In genomic region chr7:54859545-54859944, GRCh38 we compare ENCODE assay signal across 19 cellular contexts.
DNase-seq lines count a peak whose midpoint lies in the region; ATAC-seq and TF ChIP-seq lines count a peak whose summit lies in the region.
"Had no signal": no experiment of that assay in that cellular context is flagged by ENCODE, and none has a peak within 500 bp of the region (broad histone marks: within the 10 kb centered on the region; RNA-seq: fewer than 3 reads in every experiment).

No MANE protein-coding gene starts in this region.

- H3K4me1 ChIP-seq in IMR-90 (ENCODE audit: control insufficient read depth, insufficient read depth, low read length) (peaks cover 4% of the 10 kb centered on the region), lower lobe of right lung (no peaks in the 10 kb centered on the region)
- H3K4me1 ChIP-seq: BLaER1, Caco-2, HAP-1 had no signal

- POLR2A ChIA-PET in IMR-90 (lab: Charles Lee; ENCODE audit: unreplicated experiment): no interaction called here

- peaks cover 6% of the 10 kb centered on the region for H3K9me3 ChIP-seq in IMR-90 (ENCODE audit: control insufficient read depth, insufficient read depth, low read length)
- H3K9me3 ChIP-seq in lower lobe of right lung: no peaks in the 10 kb centered on the region
- H3K9me3 ChIP-seq: BLaER1, Caco-2, HAP-1 had no signal

- CTCF ChIA-PET in IMR-90 (lab: Yijun Ruan, JAX): no interaction called here

- H3K36me3 ChIP-seq in IMR-90 (ENCODE audit: control insufficient read depth, insufficient read depth, low read length): no peaks in the 10 kb centered on the region
- H3K36me3 ChIP-seq in lower lobe of right lung: no peaks in the 10 kb centered on the region
- H3K36me3 ChIP-seq: BLaER1, HAP-1 had no signal

- ATAC-seq in IMR-90 (ENCODE audit: low read depth): no peak
- ATAC-seq in lower lobe of right lung: peak; percentile 65 to 69
- ATAC-seq in stimulated activated naive CD8-positive, alpha-beta T cell treated with anti-CD3 and anti-CD28 coated beads, Interleukin-15, amount 100 ng/mL, for 72 hours: no peak
- ATAC-seq: CD8-positive, alpha-beta T cell had no signal

- H4K20me1 ChIP-seq in IMR-90 (ENCODE audit: insufficient read depth, low read length): no peaks in the 10 kb centered on the region
- H4K20me1 ChIP-seq: BLaER1 had no signal

- no CpG with 5 or more reads among the region's 4 CpGs for WGBS in IMR-90 (ENCODE audit: extremely low coverage in 2 of 2, insufficient read length in 1 of 2), 2 experiments

- H3K14ac ChIP-seq in IMR-90 (replicated peaks; ENCODE audit: low read depth, low read length): no peak overlapping the region

- no peak overlapping the region for H2BK120ac ChIP-seq in IMR-90 (ENCODE audit: low read depth, low read length)

- no peak overlapping the region for H2BK5ac ChIP-seq in IMR-90 (ENCODE audit: low read depth, low read length, poor library complexity, severe bottlenecking)

- no peak overlapping the region for H2BK15ac ChIP-seq in IMR-90 (ENCODE audit: low read depth, low read length)

- no peak overlapping the region for H4K91ac ChIP-seq in IMR-90 (ENCODE audit: insufficient read depth, low read depth, low read length)

- H4K5ac ChIP-seq in IMR-90 (ENCODE audit: low read depth, low read length): no peak overlapping the region

- no peaks in the 10 kb centered on the region for H3K79me1 ChIP-seq in IMR-90 (ENCODE audit: low read depth in 1 of 2, low read length in 2 of 2)

- no peak overlapping the region for H3K4me3 Mint-ChIP-seq in stimulated activated naive CD8-positive, alpha-beta T cell treated with anti-CD3 and anti-CD28 coated beads, Interleukin-15, amount 100 ng/mL, for 72 hours
- H3K4me3 Mint-ChIP-seq: B cell; CD4-positive, CD25-positive, alpha-beta regulatory T cell; CD8-positive, alpha-beta T cell; HFFc6 had no signal

- H2AFZ ChIP-seq in IMR-90 (replicated peaks; ENCODE audit: low read length, poor library complexity): no peak overlapping the region

- H2AK9ac ChIP-seq in IMR-90 (replicated peaks; ENCODE audit: low read depth, low read length, poor library complexity): no peak overlapping the region

- no TSS peak for BruUV-seq in IMR-90 (replicated peaks; lab: Mats Ljungman, UMichigan)

- H3K27ac ChIP-seq in IMR-90 (ENCODE audit: insufficient read depth, low read length) (no peak overlapping the region), epithelial cell of prostate (peak overlapping the region; percentile 82), lower lobe of right lung (no peak overlapping the region)
- H3K27ac ChIP-seq: 22Rv1, BLaER1, C4-2B had no signal

- no peak overlapping the region for H3K27ac Mint-ChIP-seq in stimulated activated naive CD8-positive, alpha-beta T cell treated with anti-CD3 and anti-CD28 coated beads, Interleukin-15, amount 100 ng/mL, for 72 hours
- H3K27ac Mint-ChIP-seq: B cell; CD4-positive, CD25-positive, alpha-beta regulatory T cell; CD8-positive, alpha-beta T cell; HFFc6 had no signal

- H2AK5ac ChIP-seq in IMR-90 (ENCODE audit: low read depth, low read length): no peak overlapping the region

- no peak overlapping the region for H3K23ac ChIP-seq in IMR-90 (ENCODE audit: low read depth, low read length)

- H3K56ac ChIP-seq in IMR-90 (ENCODE audit: extremely low read depth, insufficient read depth, low read length): no peak overlapping the region

- H4K8ac ChIP-seq in IMR-90 (ENCODE audit: low read depth in 2 of 2, low read length in 2 of 2): no peak overlapping the region

- no peak overlapping the region for H2BK20ac ChIP-seq in IMR-90 (ENCODE audit: low read depth, low read length)

- peaks cover 11% of the 10 kb centered on the region; the same call in 1 of the 2 replicates for H3K27me3 ChIP-seq in IMR-90 (ENCODE audit: control insufficient read depth, insufficient read depth, low read length)
- no peaks in the 10 kb centered on the region for H3K27me3 ChIP-seq in lower lobe of right lung (ENCODE audit: low read depth)
- H3K27me3 ChIP-seq: BLaER1 had no signal

- no peak for TF ChIP-seq RAD21 in IMR-90 (IDR thresholded peaks at IDR 0.05; ENCODE audit: low read length)

- H3K9me3 Mint-ChIP-seq in stimulated activated naive CD8-positive, alpha-beta T cell treated with anti-CD3 and anti-CD28 coated beads, Interleukin-15, amount 100 ng/mL, for 72 hours: peaks cover 3 to 10% of the 10 kb centered on the region in 2 donors
- H3K9me3 Mint-ChIP-seq: HFFc6 had no signal

- no peak for TF ChIP-seq POLR2A in IMR-90 (IDR thresholded peaks at IDR 0.05; ENCODE audit: low read depth, low read length)

- no peak overlapping the region for H3K18ac ChIP-seq in IMR-90 (ENCODE audit: low read depth, low read length)

- in situ Hi-C loops in IMR-90 (cut with MboI; ENCODE audit: low sequenced_read_pairs): no loop called here

- no peak for TF ChIP-seq CTCF in IMR-90 (conservative IDR thresholded peaks at IDR 0.05; ENCODE audit: low read depth, low read length)
- no peak for TF ChIP-seq CTCF in lower lobe of right lung (IDR thresholded peaks at IDR 0.05)

- H3K27me3 Mint-ChIP-seq in stimulated activated naive CD8-positive, alpha-beta T cell treated with anti-CD3 and anti-CD28 coated beads, Interleukin-15, amount 100 ng/mL, for 72 hours: peaks cover 25% of the 10 kb centered on the region

- no peak overlapping the region for H3K4ac ChIP-seq in IMR-90 (ENCODE audit: low read depth, low read length)

- no peak overlapping the region for H3K4me2 ChIP-seq in IMR-90 (ENCODE audit: low read depth, low read length)
- H3K4me2 ChIP-seq: BLaER1 had no signal

- intact Hi-C loops in IMR-90 (cut with micrococcal nuclease): no loop called here
- intact Hi-C loops in lower lobe of right lung (cut with DNase I): no loop called here

- no peaks in the 10 kb centered on the region for H3K4me1 Mint-ChIP-seq in stimulated activated naive CD8-positive, alpha-beta T cell treated with anti-CD3 and anti-CD28 coated beads, Interleukin-15, amount 100 ng/mL, for 72 hours
- H3K4me1 Mint-ChIP-seq: B cell; CD4-positive, CD25-positive, alpha-beta regulatory T cell had no signal

- 0 out of 2 replicates have a peak, but pooled peaks cover 2% of the 10 kb centered on the region for H3K9me1 ChIP-seq in IMR-90 (ENCODE audit: insufficient read depth, low read length)

- dilution Hi-C loops in IMR-90 (cut with HindIII; ENCODE audit: low sequenced_read_pairs, unreplicated experiment): no loop called here

- DNase-seq in DMS53 (lab: John Stamatoyannopoulos, UW) (peak; percentile 18), DMS53 treated with DMSO at 0.1 percent for 48 hours (lab: John Stamatoyannopoulos, UW; ENCODE audit: unreplicated experiment) (no peak), IMR-90 (no peak), epithelial cell of prostate (ENCODE audit: low read depth, low spot score) (no peak), lower lobe of right lung (no peak), DMS79 treated with DMSO at 0.1 percent for 48 hours (lab: John Stamatoyannopoulos, UW) (no peak)
- no peak for DNase-seq in stimulated activated naive CD8-positive, alpha-beta T cell treated with anti-CD3 and anti-CD28 coated beads, Interleukin-15, amount 100 ng/mL, for 72 hours
- DNase-seq in effector CD8-positive, alpha-beta T cell (lab: John Stamatoyannopoulos, UW): no peak
- DNase-seq: Caco-2; CD4-positive, CD25-positive, alpha-beta regulatory T cell; CD8-positive, alpha-beta T cell; DND-41; GOT3; HFFc6 had no signal

- no peak overlapping the region for H3K9ac ChIP-seq in IMR-90 (ENCODE audit: low read depth, low read length)
- H3K9ac ChIP-seq: BLaER1 had no signal

- H3K4me3 ChIP-seq in IMR-90 (ENCODE audit: insufficient read depth, low read depth, low read length) (no peak overlapping the region), lower lobe of right lung (no peak overlapping the region)
- H3K4me3 ChIP-seq: BLaER1, HAP-1 had no signal

TF ChIP-seq in IMR-90, 13 proteins besides CTCF, POLR2A, EP300 and RAD21:
- TF ChIP-seq CEBPB (IDR thresholded peaks at IDR 0.05; ENCODE audit: low read depth, low read length) (0 out of 2 replicates have a peak, but pooled peaks have one; percentile 1), MAFK (IDR thresholded peaks at IDR 0.05; ENCODE audit: low read depth, low read length) (no peak)

Comparison
In these comparisons a context has a peak if more than half of its experiments do, and no peak if none do; other contexts are left out.
1. ATAC-seq: peak in lower lobe of right lung (2 of 2); none in IMR-90 (single experiment) and stimulated activated naive CD8-positive, alpha-beta T cell treated with anti-CD3 and anti-CD28 coated beads, Interleukin-15, amount 100 ng/mL, for 72 hours (single experiment).